1 cellular context compared by ENCODE assay signal in genomic region chr20:43601960-43602359, GRCh38. TPM values are rescaled to one million over a fixed set of nuclear protein-coding genes. Genes with fewer than 3 reads are reported as not detected.
"Had no signal": no experiment of that assay in that cellular context is flagged by ENCODE, and none has a peak within 500 bp of the region (broad histone marks: within the 10 kb centered on the region; RNA-seq: fewer than 3 reads in every experiment).

No MANE protein-coding gene starts in this region.

RNA-seq across cellular contexts. Expression of gene SGK2, which starts 43.1 kb away (rescaled TPM):
- total RNA-seq: glomerular endothelial cell had no signal
